Comparison of ENCODE assay signal across 8 cellular contexts in genomic region chr17:385836-386144, GRCh38. TPM values are rescaled to one million over a fixed set of nuclear protein-coding genes. Genes with fewer than 3 reads are reported as not detected.
DNase-seq lines count a peak whose midpoint lies in the region; ATAC-seq and TF ChIP-seq lines count a peak whose summit lies in the region.

No MANE protein-coding gene starts in this region.

- TF ChIP-seq CTCF in WERI-Rb-1 (IDR thresholded peaks at IDR 0.05; ENCODE audit: low read depth, low read length) (no peak), mesothelial cell of epicardium (IDR thresholded peaks at IDR 0.05; ENCODE audit: unreplicated experiment) (no peak), BE2C (IDR thresholded peaks at IDR 0.05; ENCODE audit: low read depth, low read length) (no peak), GM13977 (IDR thresholded peaks at IDR 0.05; ENCODE audit: extremely low read depth, insufficient read depth, missing control alignments) (no peak)

- H3K27me3 Mint-ChIP-seq in stimulated activated naive CD8-positive, alpha-beta T cell treated with anti-CD3 and anti-CD28 coated beads, Interleukin-15, amount 100 ng/mL, for 72 hours: peaks cover 57% of the 10 kb centered on the region
- H3K27me3 Mint-ChIP-seq in mesothelial cell of epicardium (ENCODE audit: low read depth): peaks cover 23% of the 10 kb centered on the region

- H3K4me3 Mint-ChIP-seq in stimulated activated naive CD8-positive, alpha-beta T cell treated with anti-CD3 and anti-CD28 coated beads, Interleukin-15, amount 100 ng/mL, for 72 hours: no peak overlapping the region
- no peak overlapping the region for H3K4me3 Mint-ChIP-seq in mesothelial cell of epicardium

- H3K4me1 Mint-ChIP-seq in stimulated activated naive CD8-positive, alpha-beta T cell treated with anti-CD3 and anti-CD28 coated beads, Interleukin-15, amount 100 ng/mL, for 72 hours: peaks cover 22% of the 10 kb centered on the region
- H3K4me1 Mint-ChIP-seq in mesothelial cell of epicardium: peaks cover 34% of the 10 kb centered on the region

- no peak overlapping the region for H4K91ac ChIP-seq in mesenchymal stem cell (ENCODE audit: low read length)

- POLR2A ChIA-PET in HEK293T (lab: Yijun Ruan, JAX): no interaction called here

- WGBS in mesenchymal stem cell: 0% methylated on average over 10 of the region's 43 CpGs

- no peaks in the 10 kb centered on the region for H3K9me3 ChIP-seq in WERI-Rb-1 (ENCODE audit: severe bottlenecking)
- H3K9me3 ChIP-seq in mesenchymal stem cell (ENCODE audit: control insufficient read depth, low read length): peaks cover 10% of the 10 kb centered on the region
- no peaks in the 10 kb centered on the region for H3K9me3 ChIP-seq in BE2C

- peak overlapping the region; percentile 39 for H4K8ac ChIP-seq in mesenchymal stem cell (ENCODE audit: low read length)

- H3K23ac ChIP-seq in mesenchymal stem cell (ENCODE audit: low read length in 2 of 2): no peak overlapping the region

- peak overlapping the region; percentile 95 for H2BK120ac ChIP-seq in mesenchymal stem cell (ENCODE audit: low read depth, low read length)

- no peak overlapping the region for H3K4ac ChIP-seq in mesenchymal stem cell (ENCODE audit: low read depth in 1 of 2, low read length in 2 of 2)

- no peak overlapping the region for H3K14ac ChIP-seq in mesenchymal stem cell (ENCODE audit: low read length in 2 of 2)

- H2BK12ac ChIP-seq in mesenchymal stem cell (ENCODE audit: low read length in 2 of 2): no peak overlapping the region

- H2AFZ ChIP-seq in mesenchymal stem cell (ENCODE audit: low read depth, low read length): no peak overlapping the region

- no peak for DNase-seq in stimulated activated naive CD8-positive, alpha-beta T cell treated with anti-CD3 and anti-CD28 coated beads, Interleukin-15, Interleukin-2, amounts not matched to agents 100 U/mL and 50 U/mL, for 24 hours
- no peak for DNase-seq in stimulated activated naive CD8-positive, alpha-beta T cell treated with anti-CD3 and anti-CD28 coated beads, Interleukin-15, amount 100 ng/mL, for 72 hours
- DNase-seq in WERI-Rb-1 (no peak), mesenchymal stem cell (no peak), mesothelial cell of epicardium (ENCODE audit: low spot score in 2 of 2, unreplicated experiment in 2 of 2) (no peak), BE2C (no peak), HEK293T (ENCODE audit: extremely low spot score) (no peak), GM13977 (ENCODE audit: low spot score) (no peak)

- H3K27me3 ChIP-seq in WERI-Rb-1 (ENCODE audit: insufficient read depth, low read depth, severe bottlenecking): no peaks in the 10 kb centered on the region
- H3K27me3 ChIP-seq in mesenchymal stem cell (ENCODE audit: control insufficient read depth in 1 of 2, insufficient read depth in 1 of 2, low read length in 2 of 2): peaks cover 0 to 45% of the 10 kb centered on the region in 2 experiments
- H3K27me3 ChIP-seq in BE2C: peaks cover 4% of the 10 kb centered on the region; the same call in 1 of the 2 replicates

- H3K4me1 ChIP-seq in mesenchymal stem cell (ENCODE audit: control insufficient read depth, insufficient read depth, low read depth, low read length) (peaks cover 35% of the 10 kb centered on the region), BE2C (no peaks in the 10 kb centered on the region)

- no peak overlapping the region for H2BK5ac ChIP-seq in mesenchymal stem cell (ENCODE audit: low read depth, low read length, poor library complexity, severe bottlenecking)

- CTCF ChIA-PET in HEK293T (lab: Yijun Ruan, JAX): no interaction called here

- H3K36me3 Mint-ChIP-seq in mesothelial cell of epicardium: no peaks in the 10 kb centered on the region

- peak overlapping the region; percentile 37 for H3K4me2 ChIP-seq in mesenchymal stem cell (ENCODE audit: low read length, poor library complexity, severe bottlenecking)

- H3K18ac ChIP-seq in mesenchymal stem cell (ENCODE audit: low read depth in 1 of 2, low read length in 2 of 2): peak overlapping the region in 1 of 2 experiments; percentile 39

- peaks cover 4 to 7% of the 10 kb centered on the region in 2 donors for H3K9me3 Mint-ChIP-seq in stimulated activated naive CD8-positive, alpha-beta T cell treated with anti-CD3 and anti-CD28 coated beads, Interleukin-15, amount 100 ng/mL, for 72 hours
- no peaks in the 10 kb centered on the region for H3K9me3 Mint-ChIP-seq in mesothelial cell of epicardium

- in situ Hi-C loops in GM13977 (cut with MboI; ENCODE audit: low pct_unique_long_range_greater_than_20kb, low sequenced_read_pairs, unreplicated experiment): no loop called here

- peak; percentile 35 for ATAC-seq in stimulated activated naive CD8-positive, alpha-beta T cell treated with anti-CD3 and anti-CD28 coated beads, Interleukin-15, Interleukin-2, amounts not matched to agents 100 U/mL and 50 U/mL, for 24 hours
- no peak for ATAC-seq in stimulated activated naive CD8-positive, alpha-beta T cell treated with anti-CD3 and anti-CD28 coated beads, Interleukin-15, amount 100 ng/mL, for 72 hours

- no peaks in the 10 kb centered on the region for H3K36me3 ChIP-seq in WERI-Rb-1
- H3K36me3 ChIP-seq in mesenchymal stem cell (ENCODE audit: control insufficient read depth in 1 of 2, insufficient read depth in 2 of 2, low read depth in 1 of 2, low read length in 2 of 2): no peaks in the 10 kb centered on the region
- no peaks in the 10 kb centered on the region for H3K36me3 ChIP-seq in BE2C

- H2AK5ac ChIP-seq in mesenchymal stem cell (ENCODE audit: low read length, severe bottlenecking): no peak overlapping the region

- no peak overlapping the region for H3K27ac Mint-ChIP-seq in stimulated activated naive CD8-positive, alpha-beta T cell treated with anti-CD3 and anti-CD28 coated beads, Interleukin-15, amount 100 ng/mL, for 72 hours
- H3K27ac Mint-ChIP-seq in mesothelial cell of epicardium: no peak overlapping the region

- H3K4me3 ChIP-seq in WERI-Rb-1 (ENCODE audit: low read depth, low read length) (peak overlapping the region; percentile 61), mesenchymal stem cell (ENCODE audit: insufficient read depth in 1 of 2, low read depth in 1 of 2, low read length in 2 of 2) (peak overlapping the region in 1 of 2 experiments; percentile 60), BE2C (ENCODE audit: low read depth, low read length) (no peak overlapping the region)

- peak overlapping the region; percentile 17 for H2BK15ac ChIP-seq in mesenchymal stem cell (ENCODE audit: low read depth, poor library complexity, severe bottlenecking)

- H3K79me1 ChIP-seq in mesenchymal stem cell (replicated peaks; ENCODE audit: low read length, poor library complexity, severe bottlenecking): peaks cover 2% of the 10 kb centered on the region

- H3K27ac ChIP-seq in WERI-Rb-1 (no peak overlapping the region), mesenchymal stem cell (ENCODE audit: low read length, poor library complexity, severe bottlenecking) (no peak overlapping the region)

- H3K9ac ChIP-seq in mesenchymal stem cell (ENCODE audit: low read length): no peak overlapping the region

TF ChIP-seq in HEK293T, 16 proteins besides CTCF, POLR2A, EP300 and RAD21:
- TF ChIP-seq CTBP1 (IDR thresholded peaks at IDR 0.05; ENCODE audit: borderline replicate concordance) (no peak), PKNOX1 (IDR thresholded peaks at IDR 0.05) (no peak), ARNT (IDR thresholded peaks at IDR 0.05) (no peak), ZNF384 (IDR thresholded peaks at IDR 0.05) (no peak), BHLHE40 (IDR thresholded peaks at IDR 0.05; ENCODE audit: borderline replicate concordance) (no peak), NFRKB (IDR thresholded peaks at IDR 0.05) (no peak), FOXA1 (IDR thresholded peaks at IDR 0.05) (no peak), SUZ12 (IDR thresholded peaks at IDR 0.05) (no peak), SP1 (IDR thresholded peaks at IDR 0.05) (no peak), LEF1 (IDR thresholded peaks at IDR 0.05; ENCODE audit: borderline replicate concordance) (no peak), ELF4 (IDR thresholded peaks at IDR 0.05) (no peak), FOXK2 (IDR thresholded peaks at IDR 0.05) (no peak), FOXM1 (IDR thresholded peaks at IDR 0.05; ENCODE audit: borderline replicate concordance) (no peak), HDGF (IDR thresholded peaks at IDR 0.05; ENCODE audit: borderline replicate concordance) (no peak), TARDBP (IDR thresholded peaks at IDR 0.05) (no peak), L3MBTL2 (conservative IDR thresholded peaks at IDR 0.05) (no peak)
TF ChIP-seq in HEK293T: peak in this region for 0.

RNA-seq across cellular contexts. Expression of gene RPH3AL, which starts 33.2 kb away (rescaled TPM):
- polyA plus RNA-seq in mesenchymal stem cell (2013, experiment 1 of 2): 4.0 TPM
- 3.6 TPM for polyA plus RNA-seq in mesenchymal stem cell (2013, experiment 2 of 2)
- 13.6 to 16.9 TPM (median 15.4 TPM) in 3 replicates for total RNA-seq in mesothelial cell of epicardium
- polyA plus RNA-seq in BE2C (2012; ENCODE audit: insufficient read depth, insufficient read length, low read depth): 1.7 TPM

RNA-seq across cellular contexts. Expression of gene RFLNB, which starts 59.9 kb away (rescaled TPM):
- polyA plus RNA-seq in mesenchymal stem cell (2013, experiment 1 of 2): 42.1 TPM
- polyA plus RNA-seq in mesenchymal stem cell (2013, experiment 2 of 2): 43.8 TPM
- total RNA-seq in mesothelial cell of epicardium: 12.6 to 14.9 TPM (median 13.5 TPM) in 3 replicates
- 1.2 TPM for polyA plus RNA-seq in BE2C (2012; ENCODE audit: insufficient read depth, insufficient read length, low read depth)
